In genomic region chr2:178198441-178198840, GRCh38 we compare ENCODE assay signal across 1 cellular context.
A peak's percentile ranks its signal among the peaks of the same experiment; 100 is the strongest.
TF ChIP-seq lines count a peak whose summit lies in the region.

No MANE protein-coding gene starts in this region.

TF ChIP-seq in HEK293, 187 proteins besides CTCF, POLR2A, EP300 and RAD21 (continued from another document):
- TF ChIP-seq ZNF518A (tag by site-specific recombination; conservative IDR thresholded peaks at IDR 0.05; ENCODE audit: low read depth) = peak; percentile 83
- peak; percentile 35; the same call in 1 of the 2 replicates for TF ChIP-seq ZXDB (tag by site-specific recombination; IDR thresholded peaks at IDR 0.05)
- peak; percentile 21; the same call in 1 of the 2 replicates for TF ChIP-seq ZNF654 (tag by site-specific recombination; IDR thresholded peaks at IDR 0.05; ENCODE audit: low read depth)
- TF ChIP-seq ZNF560 (tag by site-specific recombination; IDR thresholded peaks at IDR 0.05; ENCODE audit: borderline replicate concordance) = 0 out of 2 replicates have a peak, but pooled peaks have one; percentile 25
TF ChIP-seq in HEK293: peak in this region for 12; not testable (repeated sequence) for 175.
